In genomic region chr10:16867556-16867955, GRCh38 we compare ENCODE assay signal across 13 cellular contexts. TPM values are rescaled to one million over a fixed set of nuclear protein-coding genes. Genes with fewer than 3 reads are reported as not detected.
A peak's percentile ranks its signal among the peaks of the same experiment; 100 is the strongest.
DNase-seq lines count a peak whose midpoint lies in the region; ATAC-seq, FAIRE-seq and TF ChIP-seq lines count a peak whose summit lies in the region.
"Had no signal": no experiment of that assay in that cellular context is flagged by ENCODE, and none has a peak within 500 bp of the region (broad histone marks: within the 10 kb centered on the region; RNA-seq: fewer than 3 reads in every experiment).

No MANE protein-coding gene starts in this region.

- H3K27ac ChIP-seq in HUES64 (ENCODE audit: low read depth, low read length) (peak overlapping the region; percentile 82), HepG2 (ENCODE audit: extremely low read length, insufficient read depth, low read length) (no peak overlapping the region)
- H3K27ac ChIP-seq: Peyer's patch had no signal

- no peak for ATAC-seq in HepG2
- no peak for ATAC-seq in HG03432 (IDR thresholded peaks at IDR 0.05; ENCODE audit: unreplicated experiment)
- ATAC-seq: left cardiac atrium had no signal

- no peak for TF ChIP-seq RAD21 in HepG2 (CRISPR knock-in tag; IDR thresholded peaks at IDR 0.05)

- H3K79me2 ChIP-seq in HepG2 (ENCODE audit: insufficient read depth, low read length): no peaks in the 10 kb centered on the region

- POLR2A ChIA-PET in HepG2 (lab: Yijun Ruan, JAX): no interaction called here

- in situ Hi-C loops in HepG2 (cut with HindIII; ENCODE audit: extremely low pct_ligation_motif_present, low pct_unique_long_range_greater_than_20kb): no loop called here

- TF ChIP-seq CTCF in AG10803 (conservative IDR thresholded peaks at IDR 0.05; ENCODE audit: low read length): no peak
- no peak for TF ChIP-seq CTCF in HepG2 (CRISPR knock-in tag; IDR thresholded peaks at IDR 0.05)

- peaks cover 29% of the 10 kb centered on the region for H3K4me1 ChIP-seq in HUES64 (ENCODE audit: insufficient read depth, low read length)
- no peaks in the 10 kb centered on the region for H3K4me1 ChIP-seq in HepG2 (ENCODE audit: insufficient read depth, low read length)
- H3K4me1 ChIP-seq: Peyer's patch had no signal

- DNase-seq in AG10803 (ENCODE audit: low read depth): peak; percentile 84
- peak; percentile 61 for DNase-seq in dermis blood vessel endothelial cell
- DNase-seq in left kidney (ENCODE audit: low read depth, low spot score): peak; percentile 39
- no peak for DNase-seq in hippocampal formation (lab: John Stamatoyannopoulos, UW)
- DNase-seq in HepG2 (ENCODE audit: low spot score): no peak
- no peak for DNase-seq in NCI-H2029 (lab: John Stamatoyannopoulos, UW)
- DNase-seq: AML-193; left cardiac atrium; nucleus accumbens; Peyer's patch; stimulated activated CD4-positive, alpha-beta T cell treated with anti-CD3 and anti-CD28 coated beads, Interleukin-4, amount 100 ng/mL, for 4 hours had no signal

- no peak overlapping the region for H3K4me3 ChIP-seq in AG10803 (ENCODE audit: low read length)
- H3K4me3 ChIP-seq in HUES64 (ENCODE audit: low read length): peak overlapping the region; percentile 8
- no peak overlapping the region for H3K4me3 ChIP-seq in HepG2 (replicated peaks in 1 of 3; ENCODE audit: insufficient read depth in 1 of 3, low read depth in 2 of 3, low read length in 3 of 3)
- H3K4me3 ChIP-seq: Peyer's patch had no signal

- H3K27me3 ChIP-seq in HUES64 (ENCODE audit: insufficient read depth, low read length): no peaks in the 10 kb centered on the region
- H3K27me3 ChIP-seq in HepG2 (ENCODE audit: control insufficient read depth in 1 of 2, insufficient read depth in 2 of 2, low read length in 2 of 2): no peaks in the 10 kb centered on the region
- H3K27me3 ChIP-seq: Peyer's patch had no signal

- H4K20me1 ChIP-seq in HepG2 (ENCODE audit: insufficient read depth, low read length): no peaks in the 10 kb centered on the region

- CTCF ChIA-PET in HepG2 (lab: Yijun Ruan, JAX; ENCODE audit: low intra/inter-chr PET ratio, low total read pairs): no interaction called here

- H3K9me3 ChIP-seq in HUES64 (ENCODE audit: insufficient read depth, low read depth, low read length) (no peaks in the 10 kb centered on the region), HepG2 (ENCODE audit: low read length) (no peaks in the 10 kb centered on the region)
- H3K9me3 ChIP-seq: Peyer's patch had no signal

- H3K36me3 ChIP-seq in HUES64 (ENCODE audit: insufficient read depth, low read length) (no peaks in the 10 kb centered on the region), HepG2 (replicated peaks in 1 of 2; ENCODE audit: control insufficient read depth in 1 of 2, insufficient read depth in 2 of 2, low read length in 2 of 2) (no peaks in the 10 kb centered on the region)
- H3K36me3 ChIP-seq: Peyer's patch had no signal

- H3K9ac ChIP-seq in HUES64 (ENCODE audit: low read depth, low read length) (peak overlapping the region; percentile 0; the same call in 1 of the 2 replicates), HepG2 (ENCODE audit: insufficient read depth, low read depth, low read length) (no peak overlapping the region)

- H3K4me2 ChIP-seq in HepG2 (ENCODE audit: low read depth, low read length): no peak overlapping the region

- 0% methylated on average over 1 of the region's 2 CpGs for WGBS in HUES64
- WGBS in HepG2 (ENCODE audit: low lambda C conversion rate): 0% methylated on average over 2 of the region's 2 CpGs

- TF ChIP-seq POLR2A in HepG2 (IDR thresholded peaks at IDR 0.05; ENCODE audit: insufficient read depth in 1 of 2, low read depth in 2 of 2, low read length in 2 of 2): no peak

- TF ChIP-seq EP300 in HepG2 (IDR thresholded peaks at IDR 0.05; ENCODE audit: low read depth in 2 of 2, low read length in 2 of 2) (no peak), HepG2 (CRISPR knock-in tag; IDR thresholded peaks at IDR 0.05; ENCODE audit: borderline replicate concordance) (no peak)

- intact Hi-C loops in HepG2 (cut with micrococcal nuclease; ENCODE audit: unreplicated experiment): no loop called here

- FAIRE-seq in HepG2 (lab: Jason Lieb, UNC): no peak

- no TSS peak for BruUV-seq in HepG2 (replicated peaks; lab: Mats Ljungman, UMichigan)

- no peak overlapping the region for H2AFZ ChIP-seq in HepG2 (ENCODE audit: low read length)

TF ChIP-seq in HepG2, 621 proteins besides CTCF, POLR2A, EP300 and RAD21:
- TF ChIP-seq CEBPB (IDR thresholded peaks at IDR 0.05; ENCODE audit: borderline replicate concordance, low read depth, low read length) (no peak), ZFYVE20 (CRISPR knock-in tag; IDR thresholded peaks at IDR 0.05; ENCODE audit: borderline replicate concordance, low read depth) (no peak), SMAD1 (CRISPR knock-in tag; IDR thresholded peaks at IDR 0.05; ENCODE audit: borderline replicate concordance, low read depth) (no peak), ZNF850 (CRISPR knock-in tag; conservative IDR thresholded peaks at IDR 0.05) (no peak), ZZZ3 (CRISPR knock-in tag; IDR thresholded peaks at IDR 0.05; ENCODE audit: borderline replicate concordance) (no peak), NAIF1 (CRISPR knock-in tag; IDR thresholded peaks at IDR 0.05; ENCODE audit: borderline replicate concordance) (no peak), ZNF576 (CRISPR knock-in tag; IDR thresholded peaks at IDR 0.05) (no peak), ESRRA (CRISPR knock-in tag; IDR thresholded peaks at IDR 0.05; ENCODE audit: low read depth) (no peak), ETV5 (CRISPR knock-in tag; IDR thresholded peaks at IDR 0.05; ENCODE audit: borderline replicate concordance) (no peak), SMARCE1 (IDR thresholded peaks at IDR 0.05; ENCODE audit: borderline replicate concordance) (no peak), BATF2 (CRISPR knock-in tag; IDR thresholded peaks at IDR 0.05) (no peak), ZNF101 (CRISPR knock-in tag; IDR thresholded peaks at IDR 0.05; ENCODE audit: borderline replicate concordance, low read depth) (no peak), E2F2 (CRISPR knock-in tag; IDR thresholded peaks at IDR 0.05; ENCODE audit: borderline replicate concordance) (no peak)

RNA-seq across cellular contexts. Expression of gene RSU1, which starts 50.3 kb away (rescaled TPM):
- polyA plus RNA-seq in HUES64 (2013, experiment 1 of 2): 56.6 TPM
- polyA plus RNA-seq in HUES64 (2013, experiment 2 of 2): 61.6 TPM
- 63.3 and 83.7 TPM in 2 replicates for total RNA-seq in dermis blood vessel endothelial cell
- 35.1 and 49.7 TPM in 2 replicates for total RNA-seq in HepG2 (2016; rRNA removed; fragmentation: Illumina TruSeq; extraction: Trizol)
- total RNA-seq in HepG2 (2016; cell fraction: cytosol; rRNA removed; fragmentation: Illumina TruSeq; extraction: Trizol; ENCODE audit: low read depth): 15.6 and 15.7 TPM in 2 replicates
- 35.5 and 50.0 TPM in 2 replicates for total RNA-seq in HepG2 (2016; cell fraction: insoluble cytoplasmic fraction; rRNA removed; fragmentation: Illumina TruSeq; extraction: Trizol)
- 17.5 and 18.7 TPM in 2 replicates for total RNA-seq in HepG2 (2016; cell fraction: membrane; rRNA removed; fragmentation: Illumina TruSeq; extraction: Trizol)
- total RNA-seq in HepG2 (2016; cell fraction: nucleus; rRNA removed; fragmentation: Illumina TruSeq; extraction: Trizol): 20.4 and 20.9 TPM in 2 replicates
- 29.1 and 32.3 TPM in 2 replicates for polyA plus RNA-seq in HepG2 (2011; rRNA removed)
- polyA plus RNA-seq in HepG2 (2011; cell fraction: cytosol; rRNA removed): 25.6 and 34.1 TPM in 2 replicates
- 8.2 and 11.1 TPM in 2 replicates for polyA plus RNA-seq in HepG2 (2011; cell fraction: nucleus; rRNA removed)
- polyA plus RNA-seq in HepG2 (2012): 14.7 and 19.0 TPM in 2 replicates
- polyA plus RNA-seq in HepG2 (2016; cell fraction: cytosol; fragmentation: Illumina TruSeq; extraction: Trizol; ENCODE audit: low read depth): 13.0 and 14.4 TPM in 2 replicates
- polyA plus RNA-seq in HepG2 (2016; cell fraction: insoluble cytoplasmic fraction; fragmentation: Illumina TruSeq; extraction: Trizol; ENCODE audit: low read depth): 77.0 and 78.1 TPM in 2 replicates
- 16.3 and 17.1 TPM in 2 replicates for polyA plus RNA-seq in HepG2 (2016; cell fraction: membrane; fragmentation: Illumina TruSeq; extraction: Trizol; ENCODE audit: low read depth)
- polyA plus RNA-seq in HepG2 (2016; cell fraction: nucleus; fragmentation: Illumina TruSeq; extraction: Trizol; ENCODE audit: insufficient read depth, low read depth): 27.2 and 28.1 TPM in 2 replicates
- 18.3 and 23.1 TPM in 2 replicates for polyA minus RNA-seq in HepG2 (2011; rRNA and poly(A)+ RNA removed; ENCODE audit: low replicate concordance)
- polyA minus RNA-seq in HepG2 (2011; cell fraction: cytosol; rRNA and poly(A)+ RNA removed): 18.7 and 20.7 TPM in 2 replicates
- polyA minus RNA-seq in HepG2 (2011; cell fraction: nucleus; rRNA and poly(A)+ RNA removed): 10.7 and 20.3 TPM in 2 replicates

Comparison
In these comparisons a context has a peak if more than half of its experiments do, and no peak if none do; other contexts are left out.
1. DNase-seq: peak in AG10803 (single experiment), dermis blood vessel endothelial cell (single experiment) and left kidney (single experiment); none in hippocampal formation (0 of 2), HepG2 (single experiment) and NCI-H2029 (single experiment).